In the genomic region with DNA sequence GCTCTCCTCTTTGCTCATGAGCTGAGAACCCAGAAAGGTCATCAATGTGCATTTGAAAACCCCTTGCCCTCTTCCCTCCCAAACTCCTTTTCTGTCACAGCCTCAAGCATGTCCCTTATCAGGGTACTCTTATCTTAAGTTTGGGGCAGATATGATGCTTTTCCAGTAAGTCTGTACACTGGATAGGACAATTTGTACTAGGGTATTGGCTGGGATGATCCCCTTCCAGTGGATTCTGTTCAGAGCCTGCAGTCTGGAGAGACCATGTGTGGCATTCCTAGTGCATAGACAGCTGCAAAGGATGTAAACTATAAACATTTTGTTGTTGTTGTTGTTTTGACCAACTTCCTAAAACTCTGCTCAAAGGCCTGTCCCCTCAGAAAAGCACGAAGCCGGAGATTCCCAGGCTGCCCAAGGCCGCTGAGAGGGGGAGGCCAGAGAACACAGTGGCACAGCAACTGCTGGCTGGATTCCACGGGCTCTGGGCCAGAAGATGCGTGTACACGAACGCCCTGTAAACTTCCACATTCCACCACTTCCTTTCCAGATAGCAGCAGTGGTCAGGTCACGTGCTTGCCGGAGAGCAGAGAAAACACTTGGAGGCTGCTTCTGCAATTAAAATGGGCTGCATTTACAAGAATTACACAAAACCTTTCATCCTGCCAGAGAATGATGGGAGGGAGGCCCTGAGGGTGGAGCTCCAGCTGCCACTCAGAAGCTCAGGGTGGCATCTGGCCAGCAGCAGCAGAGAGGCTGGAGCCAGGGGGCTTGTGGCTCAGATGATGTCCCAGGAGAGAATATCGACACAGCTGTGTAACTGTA, we compare ENCODE assay signal across 8 cellular contexts. TPM values are rescaled to one million over a fixed set of nuclear protein-coding genes. Genes with fewer than 3 reads are reported as not detected.
A peak's percentile ranks its signal among the peaks of the same experiment; 100 is the strongest.
DNase-seq lines count a peak whose midpoint lies in the region; ATAC-seq and TF ChIP-seq lines count a peak whose summit lies in the region.

No MANE protein-coding gene starts in this region.

- peak; percentile 22 for ATAC-seq in activated CD8-positive, alpha-beta T cell treated with anti-CD3 and anti-CD28 coated beads for 36 hours
- peak; percentile 35 for ATAC-seq in memory B cell (ENCODE audit: low read depth)

- POLR2A ChIA-PET in activated CD8-positive, alpha-beta T cell treated with anti-CD3 and anti-CD28 coated beads for 36 hours (lab: Charles Lee) = interaction anchor here (0.6 to 1.9 kb wide), 8 partner anchors 13 to 1256 kb away, joined by 3 to 5 read pairs (median 3); no protein-coding TSS in a partner anchor

- H3K27me3 ChIP-seq in effector memory CD4-positive, alpha-beta T cell (replicated peaks; ENCODE audit: control insufficient read depth, insufficient read depth, low read length, poor library complexity, severe bottlenecking) = no peaks in the 10 kb centered on the region

- H3K27ac ChIP-seq in effector memory CD4-positive, alpha-beta T cell (ENCODE audit: insufficient read depth, low read length, poor library complexity, severe bottlenecking) = peak overlapping the region; percentile 73

- H3K27me3 Mint-ChIP-seq in activated CD8-positive, alpha-beta T cell treated with anti-CD3 and anti-CD28 coated beads for 36 hours = no peaks in the 10 kb centered on the region
- H3K27me3 Mint-ChIP-seq in memory B cell = no peaks in the 10 kb centered on the region

- H3K4me1 ChIP-seq in effector memory CD4-positive, alpha-beta T cell (ENCODE audit: control insufficient read depth, insufficient read depth, low read length, poor library complexity, severe bottlenecking) = peaks cover 38% of the 10 kb centered on the region

- peaks cover 28% of the 10 kb centered on the region for H3K36me3 ChIP-seq in effector memory CD4-positive, alpha-beta T cell (ENCODE audit: control insufficient read depth, insufficient read depth, low read length)

- H3K4me3 ChIP-seq in effector memory CD4-positive, alpha-beta T cell (ENCODE audit: insufficient read depth, low read depth, low read length, poor library complexity, severe bottlenecking) = no peak overlapping the region

- H3K4me3 Mint-ChIP-seq in activated CD8-positive, alpha-beta T cell treated with anti-CD3 and anti-CD28 coated beads for 36 hours = peak overlapping the region; percentile 42
- peak overlapping the region; percentile 47 for H3K4me3 Mint-ChIP-seq in memory B cell

- TF ChIP-seq CTCF in activated CD8-positive, alpha-beta T cell treated with anti-CD3 and anti-CD28 coated beads for 36 hours (IDR thresholded peaks at IDR 0.05) = no peak

- DNase-seq in GM04504 (ENCODE audit: low read depth) (peak; percentile 86), NCI-H774 (lab: John Stamatoyannopoulos, UW) (peak; percentile 1), memory B cell (ENCODE audit: low spot score in 2 of 2) (no peak), NCI-H146 (lab: John Stamatoyannopoulos, UW) (no peak), NCI-H146 treated with DMSO at 0.1 percent for 48 hours (lab: John Stamatoyannopoulos, UW; ENCODE audit: unreplicated experiment) (no peak)
- peak; percentile 75 for DNase-seq in activated CD8-positive, alpha-beta T cell treated with anti-CD3 and anti-CD28 coated beads for 36 hours
- DNase-seq in effector memory CD4-positive, alpha-beta T cell = peak; percentile 58 to 70 (median 62)
- peak; percentile 19 for DNase-seq in stimulated activated CD8-positive, alpha-beta memory T cell treated with anti-CD3 and anti-CD28 coated beads, Interleukin-12 subunit alpha, Interleukin-12 subunit beta, amount 100 ng/mL, for 4 hours (ENCODE audit: low read depth)

- H3K9me3 Mint-ChIP-seq in activated CD8-positive, alpha-beta T cell treated with anti-CD3 and anti-CD28 coated beads for 36 hours = no peaks in the 10 kb centered on the region
- H3K9me3 Mint-ChIP-seq in memory B cell = no peaks in the 10 kb centered on the region

- peak overlapping the region; percentile 87 for H3K27ac Mint-ChIP-seq in activated CD8-positive, alpha-beta T cell treated with anti-CD3 and anti-CD28 coated beads for 36 hours
- H3K27ac Mint-ChIP-seq in memory B cell = peak overlapping the region; percentile 84

- CTCF ChIA-PET in activated CD8-positive, alpha-beta T cell treated with anti-CD3 and anti-CD28 coated beads for 36 hours (lab: Charles Lee) = interaction anchor here (1.0 to 12.9 kb wide), 10 partner anchors 10 to 341 kb away, joined by 3 to 136 read pairs (median 3); no protein-coding TSS in a partner anchor

- no peaks in the 10 kb centered on the region for H3K9me3 ChIP-seq in effector memory CD4-positive, alpha-beta T cell (ENCODE audit: control insufficient read depth, low read length)

- H3K36me3 Mint-ChIP-seq in activated CD8-positive, alpha-beta T cell treated with anti-CD3 and anti-CD28 coated beads for 36 hours (ENCODE audit: low read depth) = peaks cover 35% of the 10 kb centered on the region
- H3K36me3 Mint-ChIP-seq in memory B cell = peaks cover 22% of the 10 kb centered on the region

- intact Hi-C loops in activated CD8-positive, alpha-beta T cell treated with anti-CD3 and anti-CD28 coated beads for 36 hours (cut with micrococcal nuclease) = no loop called here

- peaks cover 71% of the 10 kb centered on the region for H3K4me1 Mint-ChIP-seq in activated CD8-positive, alpha-beta T cell treated with anti-CD3 and anti-CD28 coated beads for 36 hours (ENCODE audit: low read depth)
- H3K4me1 Mint-ChIP-seq in memory B cell = peaks cover 56% of the 10 kb centered on the region

RNA-seq across cellular contexts. Expression of gene BMP10, which starts 42.1 kb away (rescaled TPM):
- total RNA-seq in activated CD8-positive, alpha-beta T cell treated with anti-CD3 and anti-CD28 coated beads for 36 hours = not detected

Comparison
In these comparisons a context has a peak if more than half of its experiments do, and no peak if none do; other contexts are left out.
1. DNase-seq: peak in GM04504 (single experiment), NCI-H774 (single experiment), activated CD8-positive, alpha-beta T cell treated with anti-CD3 and anti-CD28 coated beads for 36 hours (single experiment), effector memory CD4-positive, alpha-beta T cell (3 of 3) and stimulated activated CD8-positive, alpha-beta memory T cell treated with anti-CD3 and anti-CD28 coated beads, Interleukin-12 subunit alpha, Interleukin-12 subunit beta, amount 100 ng/mL, for 4 hours (single experiment); none in memory B cell (0 of 2), NCI-H146 (single experiment) and NCI-H146 treated with DMSO at 0.1 percent for 48 hours (single experiment).